Comparison of ENCODE assay signal across 1 cellular context in genomic region chr3:135514064-135514455, GRCh38.
TF ChIP-seq lines count a peak whose summit lies in the region.

No MANE protein-coding gene starts in this region.

TF ChIP-seq in K562, 482 proteins besides CTCF, POLR2A, EP300 and RAD21 (continued from another document):
- TF ChIP-seq AFF1 (IDR thresholded peaks at IDR 0.05; ENCODE audit: low read depth in 1 of 2, partially characterized antibody in 2 of 2) (peak in 1 of 2 experiments; percentile 8), DACH1 (IDR thresholded peaks at IDR 0.05; ENCODE audit: partially characterized antibody) (no peak), FOSL1 (tag; conservative IDR thresholded peaks at IDR 0.05) (peak; percentile 78; the same call in 1 of the 2 replicates), ELF1 (tag; IDR thresholded peaks at IDR 0.05) (0 out of 2 replicates have a peak, but pooled peaks have one; percentile 17), BRD9 (IDR thresholded peaks at IDR 0.05; ENCODE audit: low read depth, partially characterized antibody) (peak; percentile 28), PYGO2 (tag; IDR thresholded peaks at IDR 0.05) (0 out of 2 replicates have a peak, but pooled peaks have one; percentile 7), ZNF311 (CRISPR knock-in tag; IDR thresholded peaks at IDR 0.05) (no peak), GABPA (tag; conservative IDR thresholded peaks at IDR 0.05; ENCODE audit: low read depth) (peak; percentile 1; the same call in 1 of the 2 replicates), HMGN3 (IDR thresholded peaks at IDR 0.05; ENCODE audit: borderline replicate concordance, extremely low read depth, insufficient read length, low read depth, low read length) (no peak), CC2D1A (IDR thresholded peaks at IDR 0.05) (0 out of 2 replicates have a peak, but pooled peaks have one; percentile 6), FIP1L1 (IDR thresholded peaks at IDR 0.05; ENCODE audit: low read depth, low read length, poor library complexity, severe bottlenecking) (no peak), ZBTB40 (IDR thresholded peaks at IDR 0.05) (no peak), ZBTB40 (CRISPR knock-in tag; IDR thresholded peaks at IDR 0.05) (no peak), FOXM1 (IDR thresholded peaks at IDR 0.05; ENCODE audit: low read depth) (peak; percentile 5; the same call in 1 of the 2 replicates), FOXM1 (CRISPR knock-in tag; IDR thresholded peaks at IDR 0.05; ENCODE audit: low read depth) (no peak), SMARCC2 (IDR thresholded peaks at IDR 0.05; ENCODE audit: low read depth) (no peak), OTX1 (CRISPR knock-in tag; IDR thresholded peaks at IDR 0.05) (no peak)
- TF ChIP-seq, protein P1, sequence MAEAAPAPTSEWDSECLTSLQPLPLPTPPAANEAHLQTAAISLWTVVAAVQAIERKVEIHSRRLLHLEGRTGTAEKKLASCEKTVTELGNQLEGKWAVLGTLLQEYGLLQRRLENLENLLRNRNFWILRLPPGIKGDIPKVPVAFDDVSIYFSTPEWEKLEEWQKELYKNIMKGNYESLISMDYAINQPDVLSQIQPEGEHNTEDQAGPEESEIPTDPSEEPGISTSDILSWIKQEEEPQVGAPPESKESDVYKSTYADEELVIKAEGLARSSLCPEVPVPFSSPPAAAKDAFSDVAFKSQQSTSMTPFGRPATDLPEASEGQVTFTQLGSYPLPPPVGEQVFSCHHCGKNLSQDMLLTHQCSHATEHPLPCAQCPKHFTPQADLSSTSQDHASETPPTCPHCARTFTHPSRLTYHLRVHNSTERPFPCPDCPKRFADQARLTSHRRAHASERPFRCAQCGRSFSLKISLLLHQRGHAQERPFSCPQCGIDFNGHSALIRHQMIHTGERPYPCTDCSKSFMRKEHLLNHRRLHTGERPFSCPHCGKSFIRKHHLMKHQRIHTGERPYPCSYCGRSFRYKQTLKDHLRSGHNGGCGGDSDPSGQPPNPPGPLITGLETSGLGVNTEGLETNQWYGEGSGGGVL (CRISPR knock-in tag; IDR thresholded peaks at IDR 0.05): no peak
- TF ChIP-seq, protein P2, sequence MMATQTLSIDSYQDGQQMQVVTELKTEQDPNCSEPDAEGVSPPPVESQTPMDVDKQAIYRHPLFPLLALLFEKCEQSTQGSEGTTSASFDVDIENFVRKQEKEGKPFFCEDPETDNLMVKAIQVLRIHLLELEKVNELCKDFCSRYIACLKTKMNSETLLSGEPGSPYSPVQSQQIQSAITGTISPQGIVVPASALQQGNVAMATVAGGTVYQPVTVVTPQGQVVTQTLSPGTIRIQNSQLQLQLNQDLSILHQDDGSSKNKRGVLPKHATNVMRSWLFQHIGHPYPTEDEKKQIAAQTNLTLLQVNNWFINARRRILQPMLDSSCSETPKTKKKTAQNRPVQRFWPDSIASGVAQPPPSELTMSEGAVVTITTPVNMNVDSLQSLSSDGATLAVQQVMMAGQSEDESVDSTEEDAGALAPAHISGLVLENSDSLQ (IDR thresholded peaks at IDR 0.05): no peak
